ENCODE assay signal across 18 cellular contexts in the genomic region with DNA sequence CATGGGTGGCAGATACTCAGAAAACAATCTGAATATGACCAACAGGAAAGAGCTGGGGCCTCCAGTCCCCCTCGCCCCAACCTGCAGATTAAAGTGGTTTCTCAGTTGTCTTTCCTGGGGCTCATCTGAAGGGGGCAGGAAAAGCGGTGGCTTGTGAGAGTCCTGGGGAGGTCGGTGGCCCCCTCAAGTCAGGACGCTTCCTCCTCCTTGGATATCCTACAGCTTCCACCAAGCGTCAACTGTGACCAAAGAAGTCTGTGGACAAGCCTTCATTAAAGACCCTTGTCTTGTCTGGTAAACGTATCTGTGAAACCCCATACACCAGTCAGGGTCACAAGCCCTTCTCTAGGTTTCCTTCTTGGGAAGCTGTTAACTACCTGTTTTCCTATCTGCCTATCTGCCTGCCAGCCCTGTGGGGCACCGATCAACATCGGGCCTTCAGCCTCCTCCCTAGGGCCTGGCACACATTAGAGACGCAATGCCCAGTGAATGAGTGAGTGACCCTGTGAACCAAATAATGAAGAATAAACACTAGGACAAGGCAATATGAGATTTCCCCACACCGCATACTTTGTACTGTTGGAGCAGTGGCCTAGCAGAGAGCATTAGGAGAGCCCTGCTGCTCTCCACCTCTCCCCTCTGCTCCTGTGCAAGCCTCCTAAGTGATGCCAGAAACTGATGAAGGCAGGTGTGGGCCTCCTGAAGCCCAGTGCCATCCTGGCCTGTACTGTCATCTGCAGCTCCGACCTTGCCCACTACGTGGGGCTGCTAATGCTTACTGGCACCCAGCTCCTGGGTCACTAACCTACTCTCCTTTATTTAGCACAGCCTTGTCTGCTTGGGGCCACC.
DNase-seq lines count a peak whose midpoint lies in the region; ATAC-seq, FAIRE-seq and TF ChIP-seq lines count a peak whose summit lies in the region.
"Had no signal": no experiment of that assay in that cellular context is flagged by ENCODE, and none has a peak within 500 bp of the region (broad histone marks: within the 10 kb centered on the region; RNA-seq: fewer than 3 reads in every experiment).

No MANE protein-coding gene starts in this region.

- H3K27me3 Mint-ChIP-seq in osteocyte (ENCODE audit: unreplicated experiment): no peaks in the 10 kb centered on the region
- no peaks in the 10 kb centered on the region for H3K27me3 Mint-ChIP-seq in natural killer cell (ENCODE audit: low read depth in 2 of 2)
- H3K27me3 Mint-ChIP-seq: CD4-positive, alpha-beta memory T cell had no signal

- intact Hi-C loops in right lobe of liver (cut with DNase I) (no loop called here), HepG2 (cut with micrococcal nuclease; ENCODE audit: unreplicated experiment) (no loop called here), natural killer cell (cut with micrococcal nuclease) (no loop called here)

- no peak for FAIRE-seq in HepG2 (lab: Jason Lieb, UNC)
- FAIRE-seq: GM12891, GM18507, H1 had no signal

- BruUV-seq in HepG2 (replicated peaks; lab: Mats Ljungman, UMichigan): no TSS peak

- peaks cover 38% of the 10 kb centered on the region for H3K9me3 Mint-ChIP-seq in osteocyte (ENCODE audit: unreplicated experiment)
- peaks cover 9 to 13% of the 10 kb centered on the region in 2 donors for H3K9me3 Mint-ChIP-seq in natural killer cell

- no peaks in the 10 kb centered on the region for H4K20me1 ChIP-seq in HepG2 (ENCODE audit: insufficient read depth, low read length)

- in situ Hi-C loops in HepG2 (cut with HindIII; ENCODE audit: extremely low pct_ligation_motif_present, low pct_unique_long_range_greater_than_20kb): no loop called here

- no peak overlapping the region for H2AFZ ChIP-seq in HepG2 (ENCODE audit: low read length)
- H2AFZ ChIP-seq: GM23248 had no signal

- TF ChIP-seq POLR2A in right lobe of liver (IDR thresholded peaks at IDR 0.05): no peak
- no peak for TF ChIP-seq POLR2A in HepG2 (IDR thresholded peaks at IDR 0.05; ENCODE audit: insufficient read depth in 1 of 2, low read depth in 2 of 2, low read length in 2 of 2)

- CTCF ChIA-PET in HepG2 (lab: Yijun Ruan, JAX; ENCODE audit: low intra/inter-chr PET ratio, low total read pairs): no interaction called here

- H3K4me3 Mint-ChIP-seq in osteocyte (ENCODE audit: unreplicated experiment): no peak overlapping the region
- H3K4me3 Mint-ChIP-seq in natural killer cell: no peak overlapping the region
- H3K4me3 Mint-ChIP-seq: CD4-positive, alpha-beta memory T cell had no signal

- no peaks in the 10 kb centered on the region for H3K9me3 ChIP-seq in right lobe of liver
- H3K9me3 ChIP-seq in HepG2 (ENCODE audit: low read length): peaks cover 100% of the 10 kb centered on the region

- no peaks in the 10 kb centered on the region for H3K79me2 ChIP-seq in HepG2 (ENCODE audit: insufficient read depth, low read length)

- H3K27me3 ChIP-seq in right lobe of liver: no peaks in the 10 kb centered on the region
- no peaks in the 10 kb centered on the region for H3K27me3 ChIP-seq in HepG2 (ENCODE audit: control insufficient read depth in 1 of 2, insufficient read depth in 2 of 2, low read length in 2 of 2)

- no peaks in the 10 kb centered on the region for H3K4me1 Mint-ChIP-seq in osteocyte (ENCODE audit: unreplicated experiment)
- H3K4me1 Mint-ChIP-seq in natural killer cell: no peaks in the 10 kb centered on the region
- H3K4me1 Mint-ChIP-seq: CD4-positive, alpha-beta memory T cell had no signal

- H3K27ac Mint-ChIP-seq in osteocyte (ENCODE audit: unreplicated experiment): no peak overlapping the region
- H3K27ac Mint-ChIP-seq in natural killer cell: no peak overlapping the region
- H3K27ac Mint-ChIP-seq: CD4-positive, alpha-beta memory T cell had no signal

- peak in 3 of 4 donors; percentile 33 to 89 (median 41) for ATAC-seq in right lobe of liver
- no peak for ATAC-seq in HepG2
- ATAC-seq in HG02885 (IDR thresholded peaks at IDR 0.05; ENCODE audit: poor library complexity, unreplicated experiment): no peak
- ATAC-seq in natural killer cell: no peak
- no peak for ATAC-seq in HG02852 (IDR thresholded peaks at IDR 0.05; ENCODE audit: unreplicated experiment)

- POLR2A ChIA-PET in HepG2 (lab: Yijun Ruan, JAX): no interaction called here

- TF ChIP-seq CTCF in right lobe of liver (IDR thresholded peaks at IDR 0.05) (peak in 1 of 4 donors; percentile 10), HepG2 (CRISPR knock-in tag; IDR thresholded peaks at IDR 0.05) (no peak), osteocyte (IDR thresholded peaks at IDR 0.05) (no peak), natural killer cell (IDR thresholded peaks at IDR 0.05) (no peak)

- no peak for TF ChIP-seq RAD21 in HepG2 (CRISPR knock-in tag; IDR thresholded peaks at IDR 0.05)

- DNase-seq in right lobe of liver: peak in 2 of 3 donors; percentile 65 to 69
- DNase-seq in HepG2 (ENCODE audit: low spot score): no peak
- DNase-seq in islet precursor cell: peak; percentile 22
- peak; percentile 70 for DNase-seq in osteocyte (ENCODE audit: extremely low spot score, unreplicated experiment)
- no peak for DNase-seq in natural killer cell
- DNase-seq: C1 segment of cervical spinal cord; Calu3; CD4-positive, alpha-beta memory T cell; COR-L47; DMS79; GF-D8; GM23248; HCEC 1CT had no signal

- TF ChIP-seq EP300 in HepG2 (IDR thresholded peaks at IDR 0.05; ENCODE audit: low read depth in 2 of 2, low read length in 2 of 2) (no peak), HepG2 (CRISPR knock-in tag; IDR thresholded peaks at IDR 0.05; ENCODE audit: borderline replicate concordance) (no peak)

- H3K36me3 Mint-ChIP-seq in osteocyte (ENCODE audit: unreplicated experiment) (no peaks in the 10 kb centered on the region), natural killer cell (no peaks in the 10 kb centered on the region)
- H3K36me3 Mint-ChIP-seq: CD4-positive, alpha-beta memory T cell had no signal

- H3K36me3 ChIP-seq in right lobe of liver (no peaks in the 10 kb centered on the region), HepG2 (replicated peaks in 1 of 2; ENCODE audit: control insufficient read depth in 1 of 2, insufficient read depth in 2 of 2, low read length in 2 of 2) (no peaks in the 10 kb centered on the region)

- no peaks in the 10 kb centered on the region for H3K4me1 ChIP-seq in right lobe of liver
- H3K4me1 ChIP-seq in HepG2 (ENCODE audit: insufficient read depth, low read length): no peaks in the 10 kb centered on the region

- WGBS in right lobe of liver (ENCODE audit: insufficient coverage, low coverage, low lambda C conversion rate, missing lambda C conversion rate): 65% methylated on average over 6 of the region's 12 CpGs
- WGBS in HepG2 (ENCODE audit: low lambda C conversion rate): 10% methylated on average over 7 of the region's 12 CpGs

- H3K27ac ChIP-seq in right lobe of liver (peak overlapping the region in 1 of 3 donors; percentile 59), HepG2 (ENCODE audit: extremely low read length, insufficient read depth, low read length) (no peak overlapping the region)
- H3K27ac ChIP-seq: GM23248 had no signal

- H3K4me3 ChIP-seq in right lobe of liver (no peak overlapping the region), HepG2 (replicated peaks in 1 of 3; ENCODE audit: insufficient read depth in 1 of 3, low read depth in 2 of 3, low read length in 3 of 3) (no peak overlapping the region)
- H3K4me3 ChIP-seq: GM23248 had no signal

- no peak overlapping the region for H3K9ac ChIP-seq in HepG2 (ENCODE audit: insufficient read depth, low read depth, low read length)
- H3K9ac ChIP-seq: GM23248 had no signal

- no peak overlapping the region for H3K4me2 ChIP-seq in HepG2 (ENCODE audit: low read depth, low read length)

TF ChIP-seq in HepG2, 621 proteins besides CTCF, POLR2A, EP300 and RAD21:
- no peak for TF ChIP-seq ZNF138 (CRISPR knock-in tag; IDR thresholded peaks at IDR 0.05; ENCODE audit: low read depth)
- no peak for TF ChIP-seq ZNF326 (CRISPR knock-in tag; IDR thresholded peaks at IDR 0.05; ENCODE audit: borderline replicate concordance)
- TF ChIP-seq ZKSCAN1 (IDR thresholded peaks at IDR 0.05; ENCODE audit: low read length): no peak
- TF ChIP-seq GTF2F1 (IDR thresholded peaks at IDR 0.05; ENCODE audit: low read length): no peak
- TF ChIP-seq, protein P1, sequence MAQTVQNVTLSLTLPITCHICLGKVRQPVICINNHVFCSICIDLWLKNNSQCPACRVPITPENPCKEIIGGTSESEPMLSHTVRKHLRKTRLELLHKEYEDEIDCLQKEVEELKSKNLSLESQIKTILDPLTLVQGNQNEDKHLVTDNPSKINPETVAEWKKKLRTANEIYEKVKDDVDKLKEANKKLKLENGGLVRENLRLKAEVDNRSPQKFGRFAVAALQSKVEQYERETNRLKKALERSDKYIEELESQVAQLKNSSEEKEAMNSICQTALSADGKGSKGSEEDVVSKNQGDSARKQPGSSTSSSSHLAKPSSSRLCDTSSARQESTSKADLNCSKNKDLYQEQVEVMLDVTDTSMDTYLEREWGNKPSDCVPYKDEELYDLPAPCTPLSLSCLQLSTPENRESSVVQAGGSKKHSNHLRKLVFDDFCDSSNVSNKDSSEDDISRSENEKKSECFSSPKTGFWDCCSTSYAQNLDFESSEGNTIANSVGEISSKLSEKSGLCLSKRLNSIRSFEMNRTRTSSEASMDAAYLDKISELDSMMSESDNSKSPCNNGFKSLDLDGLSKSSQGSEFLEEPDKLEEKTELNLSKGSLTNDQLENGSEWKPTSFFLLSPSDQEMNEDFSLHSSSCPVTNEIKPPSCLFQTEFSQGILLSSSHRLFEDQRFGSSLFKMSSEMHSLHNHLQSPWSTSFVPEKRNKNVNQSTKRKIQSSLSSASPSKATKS (CRISPR knock-in tag; IDR thresholded peaks at IDR 0.05): no peak
- TF ChIP-seq JDP2 (CRISPR knock-in tag; IDR thresholded peaks at IDR 0.05; ENCODE audit: borderline replicate concordance): no peak
- no peak for TF ChIP-seq GRHL1 (CRISPR knock-in tag; conservative IDR thresholded peaks at IDR 0.05)
TF ChIP-seq in HepG2: peak in this region for 0.

Comparison
In these comparisons a context has a peak if more than half of its experiments do, and no peak if none do; other contexts are left out.
1. ATAC-seq: peak in right lobe of liver (3 of 4); none in HepG2 (single experiment), HG02885 (single experiment), natural killer cell (0 of 3) and HG02852 (single experiment).
2. DNase-seq: peak in right lobe of liver (2 of 3), islet precursor cell (single experiment) and osteocyte (single experiment); none in HepG2 (single experiment) and natural killer cell (single experiment).